17 cellular contexts compared by ENCODE assay signal in the genomic region with DNA sequence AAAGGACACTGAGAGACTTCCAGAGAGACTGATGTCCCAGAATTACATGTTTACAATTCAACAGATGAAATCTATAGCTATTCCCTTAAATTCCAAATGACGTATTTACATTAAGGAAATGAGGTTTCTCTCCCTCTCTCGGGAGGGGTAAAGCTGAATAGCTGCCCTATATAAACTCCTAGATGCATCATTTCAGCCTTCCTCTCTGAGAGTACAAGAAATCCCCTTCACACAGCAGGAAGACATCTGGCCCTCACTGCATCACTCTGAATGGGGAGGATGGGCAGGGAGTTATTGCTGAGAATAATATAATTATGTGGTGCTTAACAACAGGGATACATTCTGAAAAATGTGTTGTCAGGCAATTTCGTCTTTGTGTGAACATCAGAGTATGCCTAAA. TPM values are rescaled to one million over a fixed set of nuclear protein-coding genes. Genes with fewer than 3 reads are reported as not detected.
DNase-seq lines count a peak whose midpoint lies in the region; ATAC-seq, FAIRE-seq and TF ChIP-seq lines count a peak whose summit lies in the region.
"Had no signal": no experiment of that assay in that cellular context is flagged by ENCODE, and none has a peak within 500 bp of the region (broad histone marks: within the 10 kb centered on the region; RNA-seq: fewer than 3 reads in every experiment).

No MANE protein-coding gene starts in this region.

- TF ChIP-seq POLR2A in transverse colon (IDR thresholded peaks at IDR 0.05), result no peak

- no peaks in the 10 kb centered on the region for H3K9me3 Mint-ChIP-seq in type B pancreatic cell
- H3K9me3 Mint-ChIP-seq: CD8-positive, alpha-beta memory T cell had no signal

- in situ Hi-C loops in transverse colon (cut with MboI; ENCODE audit: low pct_ligation_motif_present in 1 of 4, low pct_unique_long_range_greater_than_20kb in 1 of 4, low sequenced_read_pairs in 3 of 4), result no loop called here

- H3K27me3 ChIP-seq in transverse colon, result no peaks in the 10 kb centered on the region
- H3K27me3 ChIP-seq: cardiac muscle cell, pancreas had no signal

- WGBS in transverse colon (ENCODE audit: low coverage in 1 of 2), 2 donors, result 62 to 76% methylated on average over 2 to 3 of the region's 3 CpGs

- TF ChIP-seq CTCF in transverse colon (IDR thresholded peaks at IDR 0.05), result no peak
- TF ChIP-seq CTCF in type B pancreatic cell (conservative IDR thresholded peaks at IDR 0.05), result no peak

- ATAC-seq in GM18868 (IDR thresholded peaks at IDR 0.05; ENCODE audit: unreplicated experiment) (peak; percentile 86), GM21526 (IDR thresholded peaks at IDR 0.05; ENCODE audit: low FRiP score, unreplicated experiment) (peak; percentile 47), HG03045 (IDR thresholded peaks at IDR 0.05; ENCODE audit: unreplicated experiment) (peak; percentile 89)
- ATAC-seq: HCT116; K562; pancreas; PC-3; stimulated activated naive CD8-positive, alpha-beta T cell treated with anti-CD3 and anti-CD28 coated beads, Interleukin-15, Interleukin-2, amounts not matched to agents 100 U/mL and 50 U/mL, for 24 hours had no signal

- DNase-seq in NCI-H69 (lab: John Stamatoyannopoulos, UW), result peak; percentile 54
- DNase-seq in frontal cortex (ENCODE audit: low spot score in 2 of 2), result no peak
- DNase-seq in NCI-H2107 (lab: John Stamatoyannopoulos, UW), result no peak
- no peak for DNase-seq in transverse colon
- no peak for DNase-seq in type B pancreatic cell (ENCODE audit: extremely low spot score, unreplicated experiment)
- DNase-seq: activated gamma-delta T cell; CD8-positive, alpha-beta memory T cell; pancreas; PC-3; stimulated activated naive CD8-positive, alpha-beta T cell treated with anti-CD3 and anti-CD28 coated beads, Interleukin-15, Interleukin-2, amounts not matched to agents 100 U/mL and 50 U/mL, for 24 hours; T-helper 1 cell had no signal

- peaks cover 0 to 14% (median 7%) of the 10 kb centered on the region in 4 donors for H3K4me1 ChIP-seq in transverse colon
- H3K4me1 ChIP-seq: pancreas had no signal

- H3K27me3 Mint-ChIP-seq in type B pancreatic cell, result no peaks in the 10 kb centered on the region
- H3K27me3 Mint-ChIP-seq: CD8-positive, alpha-beta memory T cell had no signal

- H3K4me1 Mint-ChIP-seq in type B pancreatic cell (ENCODE audit: unreplicated experiment), result peaks cover 18% of the 10 kb centered on the region

- H3K4me3 Mint-ChIP-seq in type B pancreatic cell, result no peak overlapping the region
- H3K4me3 Mint-ChIP-seq: CD8-positive, alpha-beta memory T cell had no signal

- H3K36me3 Mint-ChIP-seq in type B pancreatic cell, result peaks cover 4% of the 10 kb centered on the region

- H3K27ac ChIP-seq in transverse colon, result no peak overlapping the region
- H3K27ac ChIP-seq: cardiac muscle cell, pancreas had no signal

- no peak for FAIRE-seq in frontal cortex (lab: Jason Lieb, UNC)
- FAIRE-seq: K562, pancreas had no signal

- peaks cover 0 to 16% (median 0%) of the 10 kb centered on the region in 4 donors for H3K36me3 ChIP-seq in transverse colon
- H3K36me3 ChIP-seq: pancreas had no signal

- no peak overlapping the region for H3K4me3 ChIP-seq in transverse colon
- H3K4me3 ChIP-seq: cardiac muscle cell, K562, pancreas had no signal

- no peak overlapping the region for H3K27ac Mint-ChIP-seq in type B pancreatic cell
- H3K27ac Mint-ChIP-seq: CD8-positive, alpha-beta memory T cell had no signal

- no peaks in the 10 kb centered on the region for H3K9me3 ChIP-seq in transverse colon
- H3K9me3 ChIP-seq: pancreas had no signal

- intact Hi-C loops in transverse colon (cut with DNase I; ENCODE audit: low total_unique reads), result no loop called here

- TF ChIP-seq EP300 in transverse colon (IDR thresholded peaks at IDR 0.05; ENCODE audit: low read depth), result no peak

RNA-seq across cellular contexts. Expression of gene POT1, which starts 11.0 kb away (rescaled TPM):
- total RNA-seq in frontal cortex (48.5 TPM), transverse colon (10 to 100 TPM in 3 of 4 donors, 1 to 10 TPM in 1; 3.7 to 15.1 (median 14.7) TPM), type B pancreatic cell (ENCODE audit: low replicate concordance) (12.6 and 27.3 TPM in 2 replicates)
